Comparison of ENCODE assay signal across 17 cellular contexts in the genomic region with DNA sequence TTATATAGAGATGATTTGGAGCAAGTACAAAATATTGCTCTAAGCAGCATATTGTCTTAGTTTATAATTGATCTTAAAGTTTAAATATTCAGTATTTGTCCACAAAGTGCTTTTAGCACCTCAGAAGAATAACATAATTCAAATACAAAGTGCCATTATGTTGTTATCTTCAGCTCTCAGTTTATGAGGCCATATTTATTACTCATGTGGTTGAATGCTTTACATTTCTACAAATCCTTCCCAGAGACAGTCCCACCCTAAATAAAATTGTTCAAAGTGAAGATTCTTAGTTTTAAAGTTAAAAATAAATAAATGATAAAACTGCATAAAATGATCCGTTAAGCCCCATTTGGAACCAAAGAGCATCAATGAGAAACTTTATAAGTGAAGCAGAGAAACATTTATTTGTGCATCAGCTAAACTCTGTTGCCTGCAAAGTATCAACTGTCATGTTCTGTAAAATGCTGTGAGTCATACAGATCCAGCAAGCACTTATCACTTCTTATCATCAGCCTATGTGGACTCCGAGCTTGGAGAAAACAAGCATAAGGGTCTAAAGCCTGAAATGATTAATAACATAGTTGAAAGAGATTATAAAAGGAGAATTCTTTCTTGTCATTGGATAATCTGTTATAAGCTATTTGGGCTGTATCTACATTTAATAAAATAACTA.
DNase-seq lines count a peak whose midpoint lies in the region; ATAC-seq and TF ChIP-seq lines count a peak whose summit lies in the region.
"Had no signal": no experiment of that assay in that cellular context is flagged by ENCODE, and none has a peak within 500 bp of the region (broad histone marks: within the 10 kb centered on the region; RNA-seq: fewer than 3 reads in every experiment).

No MANE protein-coding gene starts in this region.

- H4K8ac ChIP-seq in mesenchymal stem cell (ENCODE audit: low read length), result no peak overlapping the region

- ATAC-seq in HG03460 (IDR thresholded peaks at IDR 0.05; ENCODE audit: unreplicated experiment), result no peak
- ATAC-seq in HG03280 (IDR thresholded peaks at IDR 0.05; ENCODE audit: unreplicated experiment), result no peak
- ATAC-seq in aorta (ENCODE audit: low FRiP score), result no peak
- ATAC-seq: gastroesophageal sphincter, GM23338, mucosa of descending colon had no signal

- no peaks in the 10 kb centered on the region for H3K36me3 ChIP-seq in mesenchymal stem cell (ENCODE audit: control insufficient read depth in 1 of 2, insufficient read depth in 2 of 2, low read depth in 1 of 2, low read length in 2 of 2)
- H3K36me3 ChIP-seq in aorta (ENCODE audit: control insufficient read depth in 1 of 2, insufficient read depth in 2 of 2, low read length in 1 of 2), result no peaks in the 10 kb centered on the region
- H3K36me3 ChIP-seq: adrenal gland, gastroesophageal sphincter had no signal

- no peak overlapping the region for H3K14ac ChIP-seq in mesenchymal stem cell (ENCODE audit: low read length in 2 of 2)

- no peak overlapping the region for H2BK120ac ChIP-seq in mesenchymal stem cell (ENCODE audit: low read depth, low read length)

- peaks cover 2% of the 10 kb centered on the region for H3K4me1 ChIP-seq in mesenchymal stem cell (ENCODE audit: control insufficient read depth, insufficient read depth, low read depth, low read length)
- H3K4me1 ChIP-seq in aorta (ENCODE audit: control insufficient read depth in 1 of 2, insufficient read depth in 2 of 2, low read length in 2 of 2), result no peaks in the 10 kb centered on the region

- intact Hi-C loops in aorta (cut with DNase I), result no loop called here

- H2BK12ac ChIP-seq in mesenchymal stem cell (ENCODE audit: low read length in 2 of 2), result no peak overlapping the region

- H3K9ac ChIP-seq in mesenchymal stem cell (ENCODE audit: low read length), result no peak overlapping the region

- H2AFZ ChIP-seq in mesenchymal stem cell (ENCODE audit: low read depth, low read length), result no peak overlapping the region
- H2AFZ ChIP-seq: GM23338 had no signal

- no peak overlapping the region for H2BK5ac ChIP-seq in mesenchymal stem cell (ENCODE audit: low read depth, low read length, poor library complexity, severe bottlenecking)

- no CpG with 5 or more reads among the region's 2 CpGs for WGBS in mesenchymal stem cell
- WGBS in aorta, 2 donors, result 47 to 61% methylated on average over 2 of the region's 2 CpGs

- H4K91ac ChIP-seq in mesenchymal stem cell (ENCODE audit: low read length), result no peak overlapping the region

- no peak overlapping the region for H3K4me2 ChIP-seq in mesenchymal stem cell (ENCODE audit: low read length, poor library complexity, severe bottlenecking)
- H3K4me2 ChIP-seq: GM23338 had no signal

- H2BK15ac ChIP-seq in mesenchymal stem cell (ENCODE audit: low read depth, poor library complexity, severe bottlenecking), result no peak overlapping the region

- no peaks in the 10 kb centered on the region for H3K79me1 ChIP-seq in mesenchymal stem cell (replicated peaks; ENCODE audit: low read length, poor library complexity, severe bottlenecking)

- H3K9me3 ChIP-seq in mesenchymal stem cell (ENCODE audit: control insufficient read depth, low read length) (peaks cover 15% of the 10 kb centered on the region), aorta (ENCODE audit: control insufficient read depth, low read length) (no peaks in the 10 kb centered on the region)
- H3K9me3 ChIP-seq: adrenal gland, gastroesophageal sphincter, mucosa of descending colon had no signal

- no peak overlapping the region for H3K4ac ChIP-seq in mesenchymal stem cell (ENCODE audit: low read depth in 1 of 2, low read length in 2 of 2)

- no peak overlapping the region for H3K18ac ChIP-seq in mesenchymal stem cell (ENCODE audit: low read depth in 1 of 2, low read length in 2 of 2)

- H3K27ac ChIP-seq in mesenchymal stem cell (ENCODE audit: low read length, poor library complexity, severe bottlenecking) (no peak overlapping the region), aorta (ENCODE audit: low read depth in 1 of 2, low read length in 2 of 2) (no peak overlapping the region)
- H3K27ac ChIP-seq: adrenal gland, gastroesophageal sphincter had no signal

- H2AK5ac ChIP-seq in mesenchymal stem cell (ENCODE audit: low read length, severe bottlenecking), result no peak overlapping the region

- no peak for TF ChIP-seq CTCF in cardiac fibroblast (IDR thresholded peaks at IDR 0.05; ENCODE audit: low read depth, low read length)

- no peak overlapping the region for H3K23ac ChIP-seq in mesenchymal stem cell (ENCODE audit: low read length in 2 of 2)

- H3K27me3 ChIP-seq in mesenchymal stem cell (ENCODE audit: control insufficient read depth in 1 of 2, insufficient read depth in 1 of 2, low read length in 2 of 2) (no peaks in the 10 kb centered on the region), aorta (ENCODE audit: control insufficient read depth in 1 of 2, insufficient read depth in 2 of 2, low read length in 1 of 2) (no peaks in the 10 kb centered on the region)
- H3K27me3 ChIP-seq: adrenal gland, gastroesophageal sphincter had no signal

- H3K4me3 ChIP-seq in cardiac fibroblast (replicated peaks in 1 of 2; ENCODE audit: low read depth in 2 of 2, low read length in 2 of 2) (no peak overlapping the region), mesenchymal stem cell (ENCODE audit: insufficient read depth in 1 of 2, low read depth in 1 of 2, low read length in 2 of 2) (no peak overlapping the region), aorta (ENCODE audit: low read length in 2 of 2) (no peak overlapping the region)
- H3K4me3 ChIP-seq: adrenal gland, gastroesophageal sphincter, GM23338, mucosa of descending colon had no signal

- DNase-seq in EL, result peak; percentile 70
- DNase-seq in NCI-H69 (lab: John Stamatoyannopoulos, UW), result peak; percentile 34
- peak; percentile 50 to 73 for DNase-seq in cardiac fibroblast (ENCODE audit: low read depth in 2 of 2)
- DNase-seq in mesenchymal stem cell, result peak; percentile 83
- no peak for DNase-seq in ureter (ENCODE audit: low spot score)
- no peak for DNase-seq in aorta
- DNase-seq: activated CD4-positive, alpha-beta T cell treated with anti-CD3 and anti-CD28 coated beads, Interleukin-2, amount 10 ng/mL, durations not matched to agents 7 days and 5 days; activated T-cell treated with anti-CD3 and anti-CD28 coated beads, Interleukin-2, amount 50 U/mL, for 24 hours; adrenal gland; KG1; mucosa of descending colon; NCI-H146; stimulated activated CD4-positive, alpha-beta T cell treated with anti-CD3 and anti-CD28 coated beads, Interleukin-15, amount 100 ng/mL, for 24 hours had no signal

Comparison
In these comparisons a context has a peak if more than half of its experiments do, and no peak if none do; other contexts are left out.
1. DNase-seq: peak in EL (single experiment), NCI-H69 (single experiment), cardiac fibroblast (2 of 2) and mesenchymal stem cell (single experiment); none in ureter (single experiment) and aorta (0 of 2).